ENCODE assay signal across 1 cellular context in the genomic region with DNA sequence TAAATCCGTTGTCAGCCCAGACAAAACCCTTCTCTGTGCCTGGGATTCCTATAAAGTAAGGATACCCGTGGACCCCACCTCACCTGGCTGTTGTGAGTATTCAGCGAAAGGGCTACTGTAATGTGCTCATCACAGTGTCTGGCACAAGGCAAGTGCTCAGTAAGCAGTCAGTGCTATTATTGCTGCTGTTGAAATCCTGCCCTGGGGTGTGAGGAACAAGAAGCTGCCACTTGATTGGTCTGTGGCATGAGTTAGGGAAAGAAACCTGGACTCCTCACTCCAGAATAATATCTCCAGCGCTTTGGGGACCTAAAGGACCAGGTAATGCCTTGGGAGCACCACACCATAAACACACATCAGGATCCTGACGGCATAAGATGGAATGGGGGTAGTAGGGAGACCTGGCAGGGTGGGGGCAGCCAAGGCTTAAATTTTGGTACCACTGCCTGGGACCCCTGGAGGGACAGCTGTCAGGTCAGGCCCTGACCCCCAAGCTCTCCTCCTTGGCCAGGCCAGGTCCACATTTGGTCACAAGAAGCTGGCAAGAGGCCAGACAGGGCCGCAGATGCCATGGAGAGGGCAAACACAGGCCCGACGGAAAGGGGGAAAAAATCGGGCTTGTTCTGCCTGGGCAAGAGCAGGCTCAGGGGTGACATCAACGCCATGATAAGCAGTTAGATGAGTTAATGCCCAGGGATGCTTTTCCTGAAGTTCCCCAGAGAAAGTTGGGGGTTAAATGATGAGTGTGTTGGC.
TF ChIP-seq lines count a peak whose summit lies in the region.

No MANE protein-coding gene starts in this region.

TF ChIP-seq in SK-N-SH, 30 proteins besides CTCF, POLR2A, EP300 and RAD21 (continued from another document):
- TF ChIP-seq, protein P1, sequence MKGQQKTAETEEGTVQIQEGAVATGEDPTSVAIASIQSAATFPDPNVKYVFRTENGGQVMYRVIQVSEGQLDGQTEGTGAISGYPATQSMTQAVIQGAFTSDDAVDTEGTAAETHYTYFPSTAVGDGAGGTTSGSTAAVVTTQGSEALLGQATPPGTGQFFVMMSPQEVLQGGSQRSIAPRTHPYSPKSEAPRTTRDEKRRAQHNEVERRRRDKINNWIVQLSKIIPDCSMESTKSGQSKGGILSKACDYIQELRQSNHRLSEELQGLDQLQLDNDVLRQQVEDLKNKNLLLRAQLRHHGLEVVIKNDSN (IDR thresholded peaks at IDR 0.05; ENCODE audit: borderline replicate concordance, low read depth): no peak
- TF ChIP-seq NRF1 (IDR thresholded peaks at IDR 0.05; ENCODE audit: low read depth, low read length) (no peak), GATA2 (CRISPR knock-in tag; IDR thresholded peaks at IDR 0.05) (no peak), POLR2AphosphoS5 (IDR thresholded peaks at IDR 0.05; ENCODE audit: low read depth, low read length) (no peak), IRF3 (IDR thresholded peaks at IDR 0.05; ENCODE audit: low read depth, low read length) (no peak), SIN3A (IDR thresholded peaks at IDR 0.05; ENCODE audit: borderline replicate concordance, low read depth, low read length) (no peak), RFX5 (IDR thresholded peaks at IDR 0.05; ENCODE audit: low read length) (no peak), TEAD4 (IDR thresholded peaks at IDR 0.05; ENCODE audit: borderline replicate concordance, insufficient read depth) (no peak), EZH2phosphoT487 (IDR thresholded peaks at IDR 0.05; ENCODE audit: borderline replicate concordance, low read depth) (no peak), ZBTB33 (IDR thresholded peaks at IDR 0.05; ENCODE audit: borderline replicate concordance, low read depth) (no peak)
